Comparison of ENCODE assay signal across 1 cellular context in genomic region chr3:175224051-175224450, GRCh38.
TF ChIP-seq lines count a peak whose summit lies in the region.

No MANE protein-coding gene starts in this region.

TF ChIP-seq in liver, 16 proteins besides CTCF, POLR2A, EP300 and RAD21 (continued from another document):
- TF ChIP-seq ZBTB33 (IDR thresholded peaks at IDR 0.05) (peak; percentile 8), FOXA1 (IDR thresholded peaks at IDR 0.05) (no peak)
